35 cellular contexts compared by ENCODE assay signal in the genomic region with DNA sequence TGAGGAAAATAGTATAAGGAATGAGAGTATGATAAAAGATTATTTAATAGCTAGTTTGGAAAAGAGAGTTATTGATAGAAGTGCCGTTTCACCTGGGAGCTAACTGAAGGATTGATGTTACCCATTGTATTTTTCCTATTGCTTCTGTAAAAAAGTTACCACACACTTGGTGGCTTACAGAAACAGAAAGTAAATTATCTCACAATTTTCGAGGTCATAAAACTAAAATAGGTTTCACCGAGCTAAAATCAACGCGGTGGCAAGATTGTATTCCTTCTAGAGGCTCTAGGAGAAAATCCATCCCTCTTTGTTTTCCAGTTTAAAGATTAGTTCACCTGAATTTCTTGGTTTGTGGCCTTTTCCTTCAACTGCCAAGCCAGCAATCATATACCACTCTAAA. TPM values are rescaled to one million over a fixed set of nuclear protein-coding genes. Genes with fewer than 3 reads are reported as not detected.
"Had no signal": no experiment of that assay in that cellular context is flagged by ENCODE, and none has a peak within 500 bp of the region (broad histone marks: within the 10 kb centered on the region; RNA-seq: fewer than 3 reads in every experiment).

No MANE protein-coding gene starts in this region.

- DNase-seq: activated CD4-positive, alpha-beta memory T cell treated with anti-CD3 and anti-CD28 coated beads for 36 hours; activated CD4-positive, alpha-beta T cell treated with anti-CD3 and anti-CD28 coated beads for 36 hours; activated CD4-positive, alpha-beta T cell treated with anti-CD3 and anti-CD28 coated beads, Interleukin-2, amount 10 ng/mL, durations not matched to agents 24 days and 14 days; activated CD4-positive, CD25-positive, alpha-beta regulatory T cell; activated CD4-positive, CD25-positive, alpha-beta regulatory T cell treated with anti-CD3 and anti-CD28 coated beads, Interleukin-2, amount 50 U/mL, for 72 hours; activated CD8-positive, alpha-beta memory T cell treated with anti-CD3 and anti-CD28 coated beads, Interleukin-2, amount 10 ng/mL, durations not matched to agents 7 days and 5 days; activated CD8-positive, alpha-beta memory T cell treated with anti-CD3 and anti-CD28 coated beads, Interleukin-2, amount 50 U/mL, for 4 hours; activated CD8-positive, alpha-beta T cell treated with anti-CD3 and anti-CD28 coated beads, Interleukin-2, amount 10 ng/mL, durations not matched to agents 7 days and 5 days; activated effector memory CD4-positive, alpha-beta T cell treated with anti-CD3 and anti-CD28 coated beads, Interleukin-2, amount 50 U/mL, for 16 hours; activated naive CD4-positive, alpha-beta T cell treated with anti-CD3 and anti-CD28 coated beads for 36 hours; activated naive CD8-positive, alpha-beta T cell treated with anti-CD3 and anti-CD28 coated beads for 36 hours; activated naive CD8-positive, alpha-beta T cell treated with anti-CD3 and anti-CD28 coated beads, Interleukin-2, amount 50 U/mL, for 24 hours; activated T-cell treated with anti-CD3 and anti-CD28 coated beads, Interleukin-2, amount 50 U/mL, for 1 hour; activated T-cell treated with anti-CD3 and anti-CD28 coated beads, Interleukin-2, amount 50 U/mL, for 48 hours; adrenal gland; amygdala; aorta; body of pancreas; caudate nucleus; cortex of kidney; dermis blood vessel endothelial cell; effector CD4-positive, alpha-beta T cell; effector memory CD8-positive, alpha-beta T cell; erythroblast; foreskin keratinocyte; gastrocnemius medialis; heart right ventricle; T-helper 17 cell; T1000 had no signal

- H3K27ac Mint-ChIP-seq: activated CD4-positive, alpha-beta memory T cell treated with anti-CD3 and anti-CD28 coated beads for 36 hours; activated CD4-positive, alpha-beta T cell treated with anti-CD3 and anti-CD28 coated beads for 36 hours; activated CD4-positive, alpha-beta T cell treated with anti-CD3 and anti-CD28 coated beads, Interleukin-2, amount 10 ng/mL, durations not matched to agents 24 days and 14 days; activated CD8-positive, alpha-beta memory T cell treated with anti-CD3 and anti-CD28 coated beads, Interleukin-2, amount 10 ng/mL, durations not matched to agents 7 days and 5 days; activated CD8-positive, alpha-beta T cell treated with anti-CD3 and anti-CD28 coated beads, Interleukin-2, amount 10 ng/mL, durations not matched to agents 7 days and 5 days; activated naive CD4-positive, alpha-beta T cell treated with anti-CD3 and anti-CD28 coated beads for 36 hours; activated naive CD4-positive, alpha-beta T cell treated with anti-CD3 and anti-CD28 coated beads, Interleukin-2, amount 50 U/mL, for 24 hours; activated naive CD8-positive, alpha-beta T cell treated with anti-CD3 and anti-CD28 coated beads for 36 hours; activated naive CD8-positive, alpha-beta T cell treated with anti-CD3 and anti-CD28 coated beads, Interleukin-2, amount 50 U/mL, for 24 hours; activated T-helper 1 cell treated with anti-CD3 and anti-CD28 coated beads, Interleukin-12 subunit alpha, Interleukin-12 subunit beta, Interleukin-2, Interleukin-4 antibody, amounts not matched to agents 30 ng/mL and 10 ng/mL and 1 ng/mL, durations not matched to agents 14 hours and 24 hours and 36 hours; activated T-helper 2 cell treated with anti-CD3 and anti-CD28 coated beads, Interferon-gamma antibody, Interleukin-2, Interleukin-4, amounts not matched to agents 10 μg/mL and 5 μg/mL and 100 μg/mL, durations not matched to agents 14 hours and 24 hours and 36 hours; effector memory CD8-positive, alpha-beta T cell; T-helper 17 cell; T-helper 2 cell treated with Interferon-gamma antibody and Interleukin-4, amounts not matched to agents 5 μg/mL and 100 μg/mL, for 36 hours had no signal

- H3K4me1 Mint-ChIP-seq: activated CD4-positive, alpha-beta T cell treated with anti-CD3 and anti-CD28 coated beads for 36 hours; activated CD4-positive, alpha-beta T cell treated with anti-CD3 and anti-CD28 coated beads, Interleukin-2, amount 10 ng/mL, durations not matched to agents 24 days and 14 days; activated CD8-positive, alpha-beta memory T cell treated with anti-CD3 and anti-CD28 coated beads, Interleukin-2, amount 10 ng/mL, durations not matched to agents 7 days and 5 days; activated naive CD4-positive, alpha-beta T cell treated with anti-CD3 and anti-CD28 coated beads, Interleukin-2, amount 50 U/mL, for 24 hours; activated naive CD8-positive, alpha-beta T cell treated with anti-CD3 and anti-CD28 coated beads for 36 hours; activated naive CD8-positive, alpha-beta T cell treated with anti-CD3 and anti-CD28 coated beads, Interleukin-2, amount 50 U/mL, for 24 hours; T-helper 17 cell had no signal

- H3K9me3 Mint-ChIP-seq: activated CD4-positive, alpha-beta memory T cell treated with anti-CD3 and anti-CD28 coated beads for 36 hours; activated CD4-positive, alpha-beta T cell treated with anti-CD3 and anti-CD28 coated beads, Interleukin-2, amount 10 ng/mL, durations not matched to agents 24 days and 14 days; activated naive CD4-positive, alpha-beta T cell treated with anti-CD3 and anti-CD28 coated beads for 36 hours; activated naive CD4-positive, alpha-beta T cell treated with anti-CD3 and anti-CD28 coated beads, Interleukin-2, amount 50 U/mL, for 24 hours; activated naive CD8-positive, alpha-beta T cell treated with anti-CD3 and anti-CD28 coated beads for 36 hours; activated T-helper 1 cell treated with anti-CD3 and anti-CD28 coated beads, Interleukin-12 subunit alpha, Interleukin-12 subunit beta, Interleukin-2, Interleukin-4 antibody, amounts not matched to agents 30 ng/mL and 10 ng/mL and 1 ng/mL, durations not matched to agents 14 hours and 24 hours and 36 hours; activated T-helper 2 cell treated with anti-CD3 and anti-CD28 coated beads, Interferon-gamma antibody, Interleukin-2, Interleukin-4, amounts not matched to agents 10 μg/mL and 5 μg/mL and 100 μg/mL, durations not matched to agents 14 hours and 24 hours and 36 hours; T-helper 2 cell treated with Interferon-gamma antibody and Interleukin-4, amounts not matched to agents 5 μg/mL and 100 μg/mL, for 36 hours had no signal

- H3K4me3 ChIP-seq: adrenal gland, body of pancreas, esophagus muscularis mucosa, gastrocnemius medialis, heart right ventricle had no signal

- H3K36me3 ChIP-seq: adrenal gland, esophagus muscularis mucosa, gastrocnemius medialis, heart right ventricle had no signal

- H3K27ac ChIP-seq: adrenal gland, body of pancreas, esophagus muscularis mucosa, foreskin keratinocyte, gastrocnemius medialis, heart right ventricle had no signal

- H3K4me3 Mint-ChIP-seq: activated CD4-positive, alpha-beta memory T cell treated with anti-CD3 and anti-CD28 coated beads for 36 hours; activated CD4-positive, alpha-beta T cell treated with anti-CD3 and anti-CD28 coated beads for 36 hours; activated CD4-positive, alpha-beta T cell treated with anti-CD3 and anti-CD28 coated beads, Interleukin-2, amount 10 ng/mL, durations not matched to agents 24 days and 14 days; activated CD8-positive, alpha-beta memory T cell treated with anti-CD3 and anti-CD28 coated beads, Interleukin-2, amount 10 ng/mL, durations not matched to agents 7 days and 5 days; activated CD8-positive, alpha-beta T cell treated with anti-CD3 and anti-CD28 coated beads, Interleukin-2, amount 10 ng/mL, durations not matched to agents 7 days and 5 days; activated naive CD4-positive, alpha-beta T cell treated with anti-CD3 and anti-CD28 coated beads for 36 hours; activated naive CD4-positive, alpha-beta T cell treated with anti-CD3 and anti-CD28 coated beads, Interleukin-2, amount 50 U/mL, for 24 hours; activated naive CD8-positive, alpha-beta T cell treated with anti-CD3 and anti-CD28 coated beads for 36 hours; activated naive CD8-positive, alpha-beta T cell treated with anti-CD3 and anti-CD28 coated beads, Interleukin-2, amount 50 U/mL, for 24 hours; activated T-helper 1 cell treated with anti-CD3 and anti-CD28 coated beads, Interleukin-12 subunit alpha, Interleukin-12 subunit beta, Interleukin-2, Interleukin-4 antibody, amounts not matched to agents 30 ng/mL and 10 ng/mL and 1 ng/mL, durations not matched to agents 14 hours and 24 hours and 36 hours; effector memory CD8-positive, alpha-beta T cell; T-helper 17 cell; T-helper 2 cell treated with Interferon-gamma antibody and Interleukin-4, amounts not matched to agents 5 μg/mL and 100 μg/mL, for 36 hours had no signal

- H3K27me3 ChIP-seq: adrenal gland, body of pancreas, esophagus muscularis mucosa, foreskin keratinocyte, gastrocnemius medialis, heart right ventricle had no signal

- H3K4me1 ChIP-seq: adrenal gland, body of pancreas, esophagus muscularis mucosa, foreskin keratinocyte, gastrocnemius medialis, heart right ventricle had no signal

- H3K36me3 Mint-ChIP-seq: activated CD4-positive, alpha-beta memory T cell treated with anti-CD3 and anti-CD28 coated beads for 36 hours; activated CD8-positive, alpha-beta memory T cell treated with anti-CD3 and anti-CD28 coated beads, Interleukin-2, amount 10 ng/mL, durations not matched to agents 7 days and 5 days; activated naive CD4-positive, alpha-beta T cell treated with anti-CD3 and anti-CD28 coated beads, Interleukin-2, amount 50 U/mL, for 24 hours; activated naive CD8-positive, alpha-beta T cell treated with anti-CD3 and anti-CD28 coated beads for 36 hours had no signal

- H3K27me3 Mint-ChIP-seq: activated CD4-positive, alpha-beta memory T cell treated with anti-CD3 and anti-CD28 coated beads for 36 hours; activated CD4-positive, alpha-beta T cell treated with anti-CD3 and anti-CD28 coated beads for 36 hours; activated CD4-positive, alpha-beta T cell treated with anti-CD3 and anti-CD28 coated beads, Interleukin-2, amount 10 ng/mL, durations not matched to agents 24 days and 14 days; activated CD8-positive, alpha-beta memory T cell treated with anti-CD3 and anti-CD28 coated beads, Interleukin-2, amount 10 ng/mL, durations not matched to agents 7 days and 5 days; activated naive CD4-positive, alpha-beta T cell treated with anti-CD3 and anti-CD28 coated beads, Interleukin-2, amount 50 U/mL, for 24 hours; activated naive CD8-positive, alpha-beta T cell treated with anti-CD3 and anti-CD28 coated beads for 36 hours; activated naive CD8-positive, alpha-beta T cell treated with anti-CD3 and anti-CD28 coated beads, Interleukin-2, amount 50 U/mL, for 24 hours; effector memory CD8-positive, alpha-beta T cell; T-helper 17 cell had no signal

- ATAC-seq: activated CD4-positive, alpha-beta T cell treated with anti-CD3 and anti-CD28 coated beads for 36 hours; activated CD8-positive, alpha-beta memory T cell treated with anti-CD3 and anti-CD28 coated beads, Interleukin-2, amount 10 ng/mL, durations not matched to agents 7 days and 5 days; activated CD8-positive, alpha-beta T cell treated with anti-CD3 and anti-CD28 coated beads, Interleukin-2, amount 10 ng/mL, durations not matched to agents 7 days and 5 days; activated naive CD8-positive, alpha-beta T cell treated with anti-CD3 and anti-CD28 coated beads, Interleukin-2, amount 50 U/mL, for 24 hours; body of pancreas; effector memory CD8-positive, alpha-beta T cell; foreskin keratinocyte; gastrocnemius medialis; heart right ventricle; T-helper 17 cell had no signal

- H3K9me3 ChIP-seq: adrenal gland, body of pancreas, esophagus muscularis mucosa, gastrocnemius medialis, heart right ventricle had no signal

RNA-seq across cellular contexts. Expression of a gene that starts 11.1 kb away (rescaled TPM):
- total RNA-seq: activated CD4-positive, alpha-beta memory T cell treated with anti-CD3 and anti-CD28 coated beads for 36 hours; activated CD4-positive, alpha-beta T cell treated with anti-CD3 and anti-CD28 coated beads for 36 hours; activated CD4-positive, alpha-beta T cell treated with anti-CD3 and anti-CD28 coated beads, Interleukin-2, amount 10 ng/mL, durations not matched to agents 24 days and 14 days; activated CD8-positive, alpha-beta memory T cell treated with anti-CD3 and anti-CD28 coated beads for 36 hours; activated CD8-positive, alpha-beta memory T cell treated with anti-CD3 and anti-CD28 coated beads, Interleukin-2, amount 10 ng/mL, durations not matched to agents 7 days and 5 days; activated CD8-positive, alpha-beta T cell treated with anti-CD3 and anti-CD28 coated beads, Interleukin-2, amount 10 ng/mL, durations not matched to agents 7 days and 5 days; activated naive CD4-positive, alpha-beta T cell treated with anti-CD3 and anti-CD28 coated beads for 36 hours; activated naive CD8-positive, alpha-beta T cell treated with anti-CD3 and anti-CD28 coated beads for 36 hours; activated T-helper 1 cell treated with anti-CD3 and anti-CD28 coated beads, Interleukin-12 subunit alpha, Interleukin-12 subunit beta, Interleukin-2, Interleukin-4 antibody, amounts not matched to agents 30 ng/mL and 10 ng/mL and 1 ng/mL, durations not matched to agents 14 hours and 24 hours and 36 hours; T-helper 17 cell had no signal
